8 cellular contexts compared by ENCODE assay signal in the genomic region with DNA sequence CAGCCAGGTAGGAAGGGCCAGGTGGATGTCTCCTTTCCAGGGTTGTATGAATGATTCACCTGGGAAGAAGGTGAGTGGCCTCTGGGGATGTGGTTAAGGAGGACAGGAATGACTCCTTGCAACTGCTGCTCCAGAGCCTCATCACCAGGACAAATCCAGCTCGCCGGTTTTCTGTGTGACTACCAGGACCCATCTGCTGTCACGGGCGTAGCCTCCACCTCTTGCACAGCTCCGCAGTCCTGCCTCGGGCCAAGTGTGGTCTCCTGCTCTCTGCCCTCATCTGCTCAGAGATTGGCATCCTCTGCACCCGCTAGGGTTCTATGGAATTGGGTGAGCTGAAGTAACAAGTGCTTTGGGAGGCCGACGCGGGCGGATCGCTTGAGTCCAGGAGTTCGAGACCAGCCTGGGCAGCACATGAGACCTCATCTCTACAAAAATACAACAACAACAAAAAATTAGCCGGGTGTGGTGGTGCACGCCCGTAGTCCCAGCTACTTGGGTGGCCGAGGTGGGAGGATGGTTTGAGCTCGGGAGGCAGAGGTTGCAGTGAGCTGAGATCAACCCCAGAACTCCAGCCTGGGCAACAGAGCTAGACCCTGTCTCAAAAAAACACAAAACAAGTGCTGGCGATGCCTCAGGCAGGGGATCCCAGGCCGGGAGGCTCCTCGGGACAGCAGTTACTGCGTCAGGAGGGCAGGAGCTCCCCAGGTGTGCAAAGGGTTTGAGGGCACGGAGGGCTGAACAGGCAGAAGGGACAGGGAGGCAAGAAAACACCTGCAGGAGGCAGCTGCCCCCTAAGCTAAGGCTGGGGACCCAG. TPM values are rescaled to one million over a fixed set of nuclear protein-coding genes. Genes with fewer than 3 reads are reported as not detected.
A peak's percentile ranks its signal among the peaks of the same experiment; 100 is the strongest.
DNase-seq lines count a peak whose midpoint lies in the region; ATAC-seq and TF ChIP-seq lines count a peak whose summit lies in the region.

No MANE protein-coding gene starts in this region.

- TF ChIP-seq CTCF in CD14-positive monocyte (IDR thresholded peaks at IDR 0.05) (no peak), endodermal cell (conservative IDR thresholded peaks at IDR 0.05) (no peak)

- no peak for ATAC-seq in GM21529 (IDR thresholded peaks at IDR 0.05; ENCODE audit: unreplicated experiment)

- H3K4me3 ChIP-seq in endodermal cell (ENCODE audit: low read length) (peak overlapping the region; percentile 34), neuron (ENCODE audit: low read length) (peak overlapping the region; percentile 70)

- WGBS in endodermal cell (ENCODE audit: insufficient coverage in 1 of 2, insufficient read length in 1 of 2), 2 experiments: 92 to 95% methylated on average over 10 to 23 of the region's 23 CpGs

- H3K4me1 ChIP-seq in endodermal cell (ENCODE audit: control insufficient read depth, insufficient read depth, low read length): no peaks in the 10 kb centered on the region
- H3K4me1 ChIP-seq in neuron (ENCODE audit: insufficient read depth, low read length): no peaks in the 10 kb centered on the region

- H3K9me3 ChIP-seq in endodermal cell (ENCODE audit: control insufficient read depth, low read length) (no peaks in the 10 kb centered on the region), neuron (ENCODE audit: low read length) (no peaks in the 10 kb centered on the region)

- intact Hi-C loops in CD14-positive monocyte (cut with micrococcal nuclease): loop anchor here (2.0 to 10.0 kb wide), 6 partner anchors 31 to 739 kb away; partner anchors contain the start of genes DTYMK (in 2 of the 2), ING5 (in 2 of the 2), FARP2 (in 1 of the 2) and SNED1 (in 1 of the 2)

- H3K4me1 Mint-ChIP-seq in CD14-positive monocyte (peaks cover 29% of the 10 kb centered on the region), endodermal cell (no peaks in the 10 kb centered on the region)

- H3K36me3 Mint-ChIP-seq in CD14-positive monocyte (peaks cover 2 to 4% of the 10 kb centered on the region in 2 donors), endodermal cell (ENCODE audit: low read depth) (peaks cover 6% of the 10 kb centered on the region)

- H3K27me3 ChIP-seq in endodermal cell (ENCODE audit: control insufficient read depth, insufficient read depth, low read length, poor library complexity, severe bottlenecking): no peaks in the 10 kb centered on the region
- no peaks in the 10 kb centered on the region for H3K27me3 ChIP-seq in neuron (ENCODE audit: insufficient read depth, low read length)

- H3K27me3 Mint-ChIP-seq in CD14-positive monocyte (ENCODE audit: low read depth in 3 of 3) (peaks cover 2 to 5% (median 4%) of the 10 kb centered on the region in 3 donors), endodermal cell (ENCODE audit: insufficient read depth) (peaks cover 9% of the 10 kb centered on the region)

- H3K9ac ChIP-seq in endodermal cell (ENCODE audit: extremely low read depth, low read length, poor library complexity, severe bottlenecking): no peak overlapping the region

- H2AFZ ChIP-seq in neuron (ENCODE audit: low read depth, low read length): peak overlapping the region; percentile 88

- H3K36me3 ChIP-seq in endodermal cell (ENCODE audit: control insufficient read depth, insufficient read depth, low read length): no peaks in the 10 kb centered on the region
- H3K36me3 ChIP-seq in neuron (ENCODE audit: insufficient read depth, low read length): no peaks in the 10 kb centered on the region

- H3K9me3 Mint-ChIP-seq in CD14-positive monocyte: peaks cover 0 to 9% (median 6%) of the 10 kb centered on the region in 7 donors
- H3K9me3 Mint-ChIP-seq in endodermal cell: no peaks in the 10 kb centered on the region

- H3K27ac Mint-ChIP-seq in CD14-positive monocyte: peak overlapping the region in 5 of 7 donors; percentile 20 to 66 (median 50)
- H3K27ac Mint-ChIP-seq in endodermal cell: no peak overlapping the region

- no peak overlapping the region for H3K27ac ChIP-seq in endodermal cell (ENCODE audit: low read depth, low read length)

- H3K4me3 Mint-ChIP-seq in CD14-positive monocyte (peak overlapping the region; percentile 69 to 75), endodermal cell (peak overlapping the region; percentile 71)

- DNase-seq in CD14-positive monocyte (ENCODE audit: low spot score) (no peak), NAMALWA (ENCODE audit: low spot score) (peak; percentile 7), endodermal cell (no peak), NOMO-1 treated with DMSO at 0.1 percent for 48 hours (lab: John Stamatoyannopoulos, UW; ENCODE audit: unreplicated experiment) (no peak), inferior parietal cortex (ENCODE audit: extremely low spot score) (no peak), GOT3 (lab: John Stamatoyannopoulos, UW) (no peak)

RNA-seq across cellular contexts. Expression of gene D2HGDH, which starts 0.8 kb away (rescaled TPM):
- 1 to 10 TPM; 1.0 to 1.1 TPM for polyA plus RNA-seq in CD14-positive monocyte
- total RNA-seq in endodermal cell: 10 to 100 TPM; 25.1 to 34.8 TPM
- 21.2 TPM for polyA plus RNA-seq in endodermal cell (2013, experiment 1 of 2)
- polyA plus RNA-seq in endodermal cell (2013, experiment 2 of 2): 19.8 TPM

RNA-seq across cellular contexts. Expression of gene ING5, which starts 31.8 kb away (rescaled TPM):
- 1 to 10 TPM; 6.5 to 6.6 TPM for polyA plus RNA-seq in CD14-positive monocyte
- 10 to 100 TPM; 44.9 to 53.1 TPM for total RNA-seq in endodermal cell
- 33.1 TPM for polyA plus RNA-seq in endodermal cell (2013, experiment 1 of 2)
- polyA plus RNA-seq in endodermal cell (2013, experiment 2 of 2): 33.4 TPM

RNA-seq across cellular contexts. Expression of gene GAL3ST2, which starts 43.0 kb away (rescaled TPM):
- polyA plus RNA-seq in CD14-positive monocyte: not detected
- total RNA-seq in endodermal cell: under 1 TPM; 0.57 to 0.91 TPM
- polyA plus RNA-seq in endodermal cell (2013, experiment 1 of 2): not detected
- polyA plus RNA-seq in endodermal cell (2013, experiment 2 of 2): not detected

RNA-seq across cellular contexts. Expression of gene DTYMK, which starts 47.0 kb away (rescaled TPM):
- 10 to 100 TPM; 18.7 to 23.5 TPM for polyA plus RNA-seq in CD14-positive monocyte
- total RNA-seq in endodermal cell: 10 to 100 TPM; 60.9 to 62.4 TPM
- polyA plus RNA-seq in endodermal cell (2013, experiment 1 of 2): 66.3 TPM
- 64.8 TPM for polyA plus RNA-seq in endodermal cell (2013, experiment 2 of 2)
